Comparison of ENCODE assay signal across 19 cellular contexts in genomic region chr7:117656806-117657205, GRCh38.
DNase-seq lines count a peak whose midpoint lies in the region; ATAC-seq, FAIRE-seq and TF ChIP-seq lines count a peak whose summit lies in the region.
"Had no signal": no experiment of that assay in that cellular context is flagged by ENCODE, and none has a peak within 500 bp of the region (broad histone marks: within the 10 kb centered on the region; RNA-seq: fewer than 3 reads in every experiment).

No MANE protein-coding gene starts in this region.

- WGBS in pancreas, 2 donors = 28 to 37% methylated on average over 2 of the region's 2 CpGs

- H3K9me3 ChIP-seq in pancreas = no peaks in the 10 kb centered on the region
- H3K9me3 ChIP-seq: BLaER1 had no signal

- H3K27ac ChIP-seq in pancreas = no peak overlapping the region
- H3K27ac ChIP-seq: BLaER1, HL-60 had no signal

- H3K27ac Mint-ChIP-seq in stimulated activated naive B cell treated with anti-CD40 and anti-IgM and Interleukin-4, amounts not matched to agents 10 μg/mL and 1 μg/mL and 100 μg/mL, for 72 hours = no peak overlapping the region
- H3K27ac Mint-ChIP-seq: CD14-positive monocyte; CD4-positive, alpha-beta memory T cell; GM23338 had no signal

- H3K4me3 ChIP-seq in pancreas = no peak overlapping the region
- H3K4me3 ChIP-seq: BLaER1, GM23338 had no signal

- peak; percentile 57 for FAIRE-seq in pancreas (lab: Jason Lieb, UNC)
- FAIRE-seq in RCC 7860 (lab: Jason Lieb, UNC) = no peak
- FAIRE-seq: H54, HTR-8/SVneo had no signal

- H3K4me1 Mint-ChIP-seq in stimulated activated naive B cell treated with anti-CD40 and anti-IgM and Interleukin-4, amounts not matched to agents 10 μg/mL and 1 μg/mL and 100 μg/mL, for 72 hours = no peaks in the 10 kb centered on the region
- H3K4me1 Mint-ChIP-seq: CD14-positive monocyte; CD4-positive, alpha-beta memory T cell had no signal

- no peaks in the 10 kb centered on the region for H3K36me3 Mint-ChIP-seq in stimulated activated naive B cell treated with anti-CD40 and anti-IgM and Interleukin-4, amounts not matched to agents 10 μg/mL and 1 μg/mL and 100 μg/mL, for 72 hours
- H3K36me3 Mint-ChIP-seq: CD14-positive monocyte; CD4-positive, alpha-beta memory T cell had no signal

- TF ChIP-seq CTCF in pancreas (IDR thresholded peaks at IDR 0.05) = no peak

- intact Hi-C loops in left colon (cut with DNase I, micrococcal nuclease) = no loop called here
- intact Hi-C loops in pancreas (cut with DNase I) = no loop called here

- H3K36me3 ChIP-seq in pancreas = peaks cover 0 to 16% (median 0%) of the 10 kb centered on the region in 3 donors
- H3K36me3 ChIP-seq: BLaER1 had no signal

- H3K27me3 ChIP-seq in pancreas = no peaks in the 10 kb centered on the region
- H3K27me3 ChIP-seq: BLaER1 had no signal

- DNase-seq in HT-29 (ENCODE audit: low spot score) (peak; percentile 43), left colon (peak in 1 of 2 donors; percentile 16), pancreas (no peak), NOMO-1 (lab: John Stamatoyannopoulos, UW; ENCODE audit: unreplicated experiment in 2 of 2) (no peak), RCC 7860 (ENCODE audit: low spot score) (no peak), NCI-H446 (lab: John Stamatoyannopoulos, UW) (no peak)
- no peak for DNase-seq in stimulated activated naive B cell treated with anti-CD40 and anti-IgM and Interleukin-4, amounts not matched to agents 10 μg/mL and 1 μg/mL and 100 μg/mL, for 72 hours
- DNase-seq: 8988T; Calu3; CD4-positive, alpha-beta memory T cell; DMS79 treated with DMSO at 0.1 percent for 48 hours; GF-D8; HCEC 1CT had no signal

- peaks cover 0 to 3% (median 0%) of the 10 kb centered on the region in 3 donors for H3K4me1 ChIP-seq in pancreas

- no peaks in the 10 kb centered on the region for H3K27me3 Mint-ChIP-seq in stimulated activated naive B cell treated with anti-CD40 and anti-IgM and Interleukin-4, amounts not matched to agents 10 μg/mL and 1 μg/mL and 100 μg/mL, for 72 hours
- H3K27me3 Mint-ChIP-seq: CD4-positive, alpha-beta memory T cell had no signal

- ATAC-seq in left colon (peak; percentile 80), pancreas (no peak)
- ATAC-seq in stimulated activated naive B cell treated with anti-CD40 and anti-IgM and Interleukin-4, amounts not matched to agents 10 μg/mL and 1 μg/mL and 100 μg/mL, for 72 hours (replicated peaks) = no peak
- ATAC-seq: GM23338 had no signal

- no peak overlapping the region for H3K4me3 Mint-ChIP-seq in stimulated activated naive B cell treated with anti-CD40 and anti-IgM and Interleukin-4, amounts not matched to agents 10 μg/mL and 1 μg/mL and 100 μg/mL, for 72 hours
- H3K4me3 Mint-ChIP-seq: CD14-positive monocyte; CD4-positive, alpha-beta memory T cell; GM23338 had no signal

- H3K9me3 Mint-ChIP-seq in stimulated activated naive B cell treated with anti-CD40 and anti-IgM and Interleukin-4, amounts not matched to agents 10 μg/mL and 1 μg/mL and 100 μg/mL, for 72 hours = peaks cover 4 to 5% of the 10 kb centered on the region in 2 donors
- H3K9me3 Mint-ChIP-seq: GM23338 had no signal
